Comparison of ENCODE assay signal across 1 cellular context in genomic region chr2:182103531-182103930, GRCh38.
TF ChIP-seq lines count a peak whose summit lies in the region.

No MANE protein-coding gene starts in this region.

TF ChIP-seq in SK-N-SH treated with all-trans-retinoic acid at 6 μM for 48 hours, 23 proteins besides CTCF, POLR2A, EP300 and RAD21 (continued from another document):
- TF ChIP-seq ARNTL (CRISPR knock-in tag; IDR thresholded peaks at IDR 0.05; ENCODE audit: borderline replicate concordance, low read depth), result no peak
- no peak for TF ChIP-seq PPARA (CRISPR knock-in tag; IDR thresholded peaks at IDR 0.05; ENCODE audit: borderline replicate concordance)
- no peak for TF ChIP-seq ISL1 (CRISPR knock-in tag; IDR thresholded peaks at IDR 0.05)
- TF ChIP-seq ZC3H10 (CRISPR knock-in tag; IDR thresholded peaks at IDR 0.05), result no peak
- no peak for TF ChIP-seq PATZ1 (CRISPR knock-in tag; IDR thresholded peaks at IDR 0.05; ENCODE audit: borderline replicate concordance)
